ENCODE assay signal across 24 cellular contexts in genomic region chr7:652881-653280, GRCh38.
DNase-seq lines count a peak whose midpoint lies in the region; FAIRE-seq lines count a peak whose summit lies in the region.
"Had no signal": no experiment of that assay in that cellular context is flagged by ENCODE, and none has a peak within 500 bp of the region (broad histone marks: within the 10 kb centered on the region; RNA-seq: fewer than 3 reads in every experiment).

No MANE protein-coding gene starts in this region.

- no peak overlapping the region for H2BK5ac ChIP-seq in neuronal stem cell (ENCODE audit: low read length)

- no peak overlapping the region for H2BK12ac ChIP-seq in neuronal stem cell (ENCODE audit: low read length)

- POLR2A ChIA-PET in CD4-positive, alpha-beta memory T cell (lab: Charles Lee; ENCODE audit: partially characterized antibody) = no interaction called here

- H3K14ac ChIP-seq in neuronal stem cell (ENCODE audit: low read length) = no peak overlapping the region

- no peak overlapping the region for H3K4ac ChIP-seq in neuronal stem cell (ENCODE audit: low read length)

- peak; percentile 55 for FAIRE-seq in HTR-8/SVneo (lab: Jason Lieb, UNC)
- no peak for FAIRE-seq in RCC 7860 (lab: Jason Lieb, UNC)
- FAIRE-seq: A204.1, D721Med, G401.6, GM19239 had no signal

- H3K36me3 ChIP-seq in CD4-positive, alpha-beta memory T cell (ENCODE audit: insufficient read depth, low read length) = no peaks in the 10 kb centered on the region
- H3K36me3 ChIP-seq in neuronal stem cell (replicated peaks in 1 of 2; ENCODE audit: control insufficient read depth in 2 of 2, insufficient read depth in 2 of 2, low read length in 2 of 2) = peaks cover 0 to 3% of the 10 kb centered on the region in 2 donors
- H3K36me3 ChIP-seq: BE2C had no signal

- no CpG with 5 or more reads among the region's 4 CpGs for WGBS in neuronal stem cell (ENCODE audit: extremely low coverage in 2 of 2, insufficient read length in 2 of 2, insufficient replicate concordance in 1 of 2), 2 donors

- no peak overlapping the region for H3K18ac ChIP-seq in neuronal stem cell (ENCODE audit: low read length)

- no peak overlapping the region for H4K91ac ChIP-seq in neuronal stem cell (ENCODE audit: low read depth, low read length, poor library complexity)

- no peaks in the 10 kb centered on the region for H3K4me1 ChIP-seq in CD4-positive, alpha-beta memory T cell (ENCODE audit: insufficient read depth, low read length)
- no peaks in the 10 kb centered on the region for H3K4me1 ChIP-seq in neuronal stem cell (ENCODE audit: control insufficient read depth in 2 of 2, insufficient read depth in 1 of 2, low read depth in 1 of 2, low read length in 2 of 2)
- H3K4me1 ChIP-seq: BE2C, BLaER1, Caco-2 had no signal

- H3K4me2 ChIP-seq in neuronal stem cell (ENCODE audit: insufficient read depth, low read length, poor library complexity, severe bottlenecking) = no peak overlapping the region
- H3K4me2 ChIP-seq: BLaER1 had no signal

- intact Hi-C loops in CD4-positive, alpha-beta memory T cell (cut with micrococcal nuclease) = no loop called here

- peak overlapping the region; percentile 56 for H3K27ac Mint-ChIP-seq in activated T-cell treated with anti-CD3 and anti-CD28 coated beads, Interleukin-2, amount 50 U/mL, for 24 hours
- H3K27ac Mint-ChIP-seq in CD4-positive, alpha-beta memory T cell = peak overlapping the region in 2 of 7 donors; percentile 52 to 86
- H3K27ac Mint-ChIP-seq: CD14-positive monocyte; CD4-positive, CD25-positive, alpha-beta regulatory T cell; CD8-positive, alpha-beta T cell had no signal

- H2AK5ac ChIP-seq in neuronal stem cell (ENCODE audit: low read depth, low read length) = no peak overlapping the region

- H3K36me3 Mint-ChIP-seq in activated T-cell treated with anti-CD3 and anti-CD28 coated beads, Interleukin-2, amount 50 U/mL, for 24 hours (ENCODE audit: low read depth) = peaks cover 7% of the 10 kb centered on the region
- H3K36me3 Mint-ChIP-seq in CD4-positive, alpha-beta memory T cell = no peaks in the 10 kb centered on the region
- H3K36me3 Mint-ChIP-seq: CD14-positive monocyte; CD4-positive, CD25-positive, alpha-beta regulatory T cell; CD8-positive, alpha-beta T cell had no signal

- H3K4me3 ChIP-seq in CD4-positive, alpha-beta memory T cell (ENCODE audit: low read length in 2 of 2) = no peak overlapping the region
- H3K4me3 ChIP-seq in neuronal stem cell (ENCODE audit: low read length in 2 of 2) = no peak overlapping the region
- H3K4me3 ChIP-seq: BLaER1 had no signal

- H4K8ac ChIP-seq in neuronal stem cell (ENCODE audit: low read depth, low read length) = no peak overlapping the region

- no peaks in the 10 kb centered on the region for H3K9me3 Mint-ChIP-seq in activated T-cell treated with anti-CD3 and anti-CD28 coated beads, Interleukin-2, amount 50 U/mL, for 24 hours
- H3K9me3 Mint-ChIP-seq in CD4-positive, alpha-beta memory T cell = peaks cover 0 to 6% (median 0%) of the 10 kb centered on the region in 8 donors
- H3K9me3 Mint-ChIP-seq: CD4-positive, CD25-positive, alpha-beta regulatory T cell; CD8-positive, alpha-beta T cell had no signal

- no peak overlapping the region for H3K4me3 Mint-ChIP-seq in activated T-cell treated with anti-CD3 and anti-CD28 coated beads, Interleukin-2, amount 50 U/mL, for 24 hours
- no peak overlapping the region for H3K4me3 Mint-ChIP-seq in CD4-positive, alpha-beta memory T cell
- H3K4me3 Mint-ChIP-seq: CD14-positive monocyte; CD4-positive, CD25-positive, alpha-beta regulatory T cell; CD8-positive, alpha-beta T cell had no signal

- H3K79me1 ChIP-seq in neuronal stem cell (ENCODE audit: low read depth, low read length) = peaks cover 3% of the 10 kb centered on the region

- no peaks in the 10 kb centered on the region for H3K27me3 Mint-ChIP-seq in activated T-cell treated with anti-CD3 and anti-CD28 coated beads, Interleukin-2, amount 50 U/mL, for 24 hours
- H3K27me3 Mint-ChIP-seq in CD4-positive, alpha-beta memory T cell = no peaks in the 10 kb centered on the region
- H3K27me3 Mint-ChIP-seq: CD4-positive, CD25-positive, alpha-beta regulatory T cell had no signal

- no peaks in the 10 kb centered on the region for H3K27me3 ChIP-seq in CD4-positive, alpha-beta memory T cell (ENCODE audit: insufficient read depth, low read length)
- H3K27me3 ChIP-seq in neuronal stem cell (ENCODE audit: control insufficient read depth in 3 of 3, insufficient read depth in 3 of 3, low read depth in 1 of 3, low read length in 3 of 3) = no peaks in the 10 kb centered on the region
- H3K27me3 ChIP-seq: BE2C, BLaER1 had no signal

- CTCF ChIA-PET in CD4-positive, alpha-beta memory T cell (lab: Charles Lee; ENCODE audit: partially characterized antibody) = no interaction called here

- no peaks in the 10 kb centered on the region for H3K4me1 Mint-ChIP-seq in activated T-cell treated with anti-CD3 and anti-CD28 coated beads, Interleukin-2, amount 50 U/mL, for 24 hours (ENCODE audit: low read depth)
- H3K4me1 Mint-ChIP-seq in CD4-positive, alpha-beta memory T cell = no peaks in the 10 kb centered on the region
- H3K4me1 Mint-ChIP-seq: CD14-positive monocyte had no signal

- DNase-seq in activated T-cell treated with anti-CD3 and anti-CD28 coated beads, Interleukin-2, amount 50 U/mL, for 24 hours = no peak
- no peak for DNase-seq in activated T-cell treated with anti-CD3 and anti-CD28 coated beads for 4 hours
- no peak for DNase-seq in CD4-positive, alpha-beta memory T cell
- DNase-seq in HTR-8/SVneo (ENCODE audit: insufficient read length, low spot score) = no peak
- DNase-seq in neuronal stem cell (ENCODE audit: low spot score) = no peak
- DNase-seq in RCC 7860 (ENCODE audit: low spot score) = no peak
- no peak for DNase-seq in effector CD4-positive, alpha-beta T cell
- DNase-seq in NCI-H748 treated with DMSO at 0.1 percent for 48 hours (lab: John Stamatoyannopoulos, UW) = no peak
- DNase-seq: 8988T; ACHN; BE2C; C1 segment of cervical spinal cord; Caco-2; Calu3; CD4-positive, CD25-positive, alpha-beta regulatory T cell; CD8-positive, alpha-beta T cell; DMS79 treated with DMSO at 0.1 percent for 48 hours; GF-D8 had no signal

- no peak overlapping the region for H3K23ac ChIP-seq in neuronal stem cell (ENCODE audit: low read depth, low read length, poor library complexity)

- peak overlapping the region; percentile 13 for H3K9ac ChIP-seq in neuronal stem cell (ENCODE audit: low read depth, low read length, poor library complexity)
- H3K9ac ChIP-seq: BLaER1 had no signal

- H3K27ac ChIP-seq in CD4-positive, alpha-beta memory T cell (ENCODE audit: low read depth, low read length) = peak overlapping the region; percentile 17
- no peak overlapping the region for H3K27ac ChIP-seq in neuronal stem cell (replicated peaks; ENCODE audit: low read length)
- H3K27ac ChIP-seq: BLaER1 had no signal

- no peak overlapping the region for H2AFZ ChIP-seq in neuronal stem cell (ENCODE audit: low read length)

- no peak overlapping the region for H2BK120ac ChIP-seq in neuronal stem cell (ENCODE audit: low read depth, low read length)

- H2BK15ac ChIP-seq in neuronal stem cell (ENCODE audit: low read length) = no peak overlapping the region

- peaks cover 0 to 14% of the 10 kb centered on the region in 2 donors for H3K9me3 ChIP-seq in CD4-positive, alpha-beta memory T cell (ENCODE audit: control insufficient read depth in 1 of 2, low read length in 2 of 2)
- H3K9me3 ChIP-seq in neuronal stem cell (replicated peaks in 1 of 2; ENCODE audit: control insufficient read depth in 2 of 2, insufficient read depth in 1 of 2, low read depth in 1 of 2, low read length in 2 of 2) = peaks cover 11 to 21% of the 10 kb centered on the region in 2 donors
